In genomic region chr9:38707885-38708640, GRCh38 we compare ENCODE assay signal across 12 cellular contexts. TPM values are rescaled to one million over a fixed set of nuclear protein-coding genes. Genes with fewer than 3 reads are reported as not detected.
DNase-seq lines count a peak whose midpoint lies in the region; ATAC-seq and TF ChIP-seq lines count a peak whose summit lies in the region.
"Had no signal": no experiment of that assay in that cellular context is flagged by ENCODE, and none has a peak within 500 bp of the region (broad histone marks: within the 10 kb centered on the region; RNA-seq: fewer than 3 reads in every experiment).

No MANE protein-coding gene starts in this region.

- peak; percentile 55 for TF ChIP-seq CTCF in GM13977 (IDR thresholded peaks at IDR 0.05; ENCODE audit: extremely low read depth, insufficient read depth, missing control alignments)
- peak; percentile 43 for TF ChIP-seq CTCF in epithelial cell of esophagus (IDR thresholded peaks at IDR 0.05; ENCODE audit: insufficient read depth, low read depth, low read length, missing control alignments)
- TF ChIP-seq CTCF in vagina (IDR thresholded peaks at IDR 0.05), result no peak

- no peak overlapping the region for H3K27ac ChIP-seq in vagina

- intact Hi-C loops in vagina (cut with DNase I), result no loop called here

- H3K27me3 ChIP-seq in vagina, result no peaks in the 10 kb centered on the region

- no peak for ATAC-seq in HG03565 (IDR thresholded peaks at IDR 0.05; ENCODE audit: unreplicated experiment)

- no peaks in the 10 kb centered on the region for H3K4me1 ChIP-seq in vagina

- H3K4me3 ChIP-seq in epithelial cell of esophagus (ENCODE audit: low read length), result no peak overlapping the region
- no peak overlapping the region for H3K4me3 ChIP-seq in vagina

- in situ Hi-C loops in ACHN (cut with HindIII; ENCODE audit: low pct_ligation_motif_present, low pct_unique_long_range_greater_than_20kb, low sequenced_read_pairs) (no loop called here), GM13977 (cut with MboI; ENCODE audit: low pct_unique_long_range_greater_than_20kb, low sequenced_read_pairs, unreplicated experiment) (no loop called here)

- H3K9me3 ChIP-seq in vagina, result no peaks in the 10 kb centered on the region

- DNase-seq in ACHN (peak; percentile 25), GM13977 (ENCODE audit: low spot score) (peak; percentile 41), NCI-H345 (lab: John Stamatoyannopoulos, UW) (peak; percentile 6), epithelial cell of esophagus (ENCODE audit: low read depth) (peak; percentile 32), vagina (ENCODE audit: extremely low spot score in 2 of 2) (no peak)
- no peak for DNase-seq in activated naive CD4-positive, alpha-beta T cell treated with anti-CD3 and anti-CD28 coated beads, Interleukin-2, amount 50 U/mL, for 16 hours
- no peak for DNase-seq in activated CD8-positive, alpha-beta memory T cell treated with anti-CD3 and anti-CD28 coated beads for 24 hours
- DNase-seq: activated CD4-positive, alpha-beta T cell treated with anti-CD3 and anti-CD28 coated beads, Interleukin-2, amount 50 U/mL, for 4 hours; NCI-H446 treated with DMSO at 0.1 percent for 48 hours had no signal

- no peak for TF ChIP-seq POLR2A in vagina (IDR thresholded peaks at IDR 0.05)

- no peaks in the 10 kb centered on the region for H3K36me3 ChIP-seq in vagina

RNA-seq across cellular contexts. Expression of gene FAM240B, which starts 11.9 kb away (rescaled TPM):
- total RNA-seq in vagina, result not detected
- total RNA-seq: dermis microvascular lymphatic vessel endothelial cell, liver had no signal

Comparison
In these comparisons a context has a peak if more than half of its experiments do, and no peak if none do; other contexts are left out.
1. DNase-seq: peak in ACHN (single experiment), GM13977 (single experiment), NCI-H345 (single experiment) and epithelial cell of esophagus (single experiment); none in activated naive CD4-positive, alpha-beta T cell treated with anti-CD3 and anti-CD28 coated beads, Interleukin-2, amount 50 U/mL, for 16 hours (single experiment), activated CD8-positive, alpha-beta memory T cell treated with anti-CD3 and anti-CD28 coated beads for 24 hours (single experiment) and vagina (0 of 2).
2. CTCF ChIP-seq: peak in GM13977 (single experiment) and epithelial cell of esophagus (single experiment); none in vagina (0 of 3).